ENCODE assay signal across 11 cellular contexts in the genomic region with DNA sequence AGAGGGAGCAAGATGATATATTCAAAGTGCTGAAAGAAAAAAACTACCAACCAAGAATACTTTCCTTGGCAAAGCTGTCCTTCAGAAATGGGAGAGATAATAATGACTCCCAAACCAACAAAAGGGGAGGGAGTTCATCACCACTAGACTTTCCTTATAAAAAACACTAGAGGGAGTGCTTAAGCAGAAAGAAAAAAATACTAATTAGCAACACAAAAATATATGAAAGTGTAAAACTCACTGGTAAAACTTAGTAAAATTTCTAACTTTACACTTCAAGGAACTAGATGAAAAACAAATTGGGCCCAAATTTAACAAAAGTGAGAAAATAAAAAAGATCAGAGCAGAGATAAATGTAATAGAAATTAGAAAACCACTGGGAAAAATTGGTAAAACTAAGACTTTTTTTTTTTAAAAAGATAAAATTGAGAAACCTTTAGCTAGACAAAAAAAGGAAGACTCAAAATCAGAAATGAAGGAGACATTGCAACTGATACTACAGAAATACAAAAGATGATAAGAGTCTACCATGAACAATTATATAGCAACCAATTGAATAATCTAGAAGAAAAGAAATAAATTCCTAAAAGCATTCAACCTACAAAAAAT.
DNase-seq lines count a peak whose midpoint lies in the region; ATAC-seq and TF ChIP-seq lines count a peak whose summit lies in the region.
"Had no signal": no experiment of that assay in that cellular context is flagged by ENCODE, and none has a peak within 500 bp of the region (broad histone marks: within the 10 kb centered on the region; RNA-seq: fewer than 3 reads in every experiment).

No MANE protein-coding gene starts in this region.

- H3K9ac ChIP-seq in mammary epithelial cell (ENCODE audit: insufficient read depth, low read length) (no peak overlapping the region), neural progenitor cell (no peak overlapping the region)

- no peak overlapping the region for H2AFZ ChIP-seq in mammary epithelial cell (ENCODE audit: low read depth, low read length)
- H2AFZ ChIP-seq in neural progenitor cell (replicated peaks): no peak overlapping the region

- H3K27ac ChIP-seq in mammary epithelial cell (ENCODE audit: insufficient read depth, low read depth, low read length): no peak overlapping the region
- no peak overlapping the region for H3K27ac ChIP-seq in neural progenitor cell
- H3K27ac ChIP-seq in suprapubic skin: no peak overlapping the region
- no peak overlapping the region for H3K27ac ChIP-seq in coronary artery

- H3K9me3 Mint-ChIP-seq in neural progenitor cell: no peaks in the 10 kb centered on the region
- H3K9me3 Mint-ChIP-seq: stimulated activated naive CD8-positive, alpha-beta T cell treated with anti-CD3 and anti-CD28 coated beads, Interleukin-15, Interleukin-2, amounts not matched to agents 100 ng/mL and 50 ng/mL, for 24 hours had no signal

- TF ChIP-seq POLR2A in suprapubic skin (IDR thresholded peaks at IDR 0.05): no peak

- TF ChIP-seq EP300 in suprapubic skin (IDR thresholded peaks at IDR 0.05): no peak

- no peaks in the 10 kb centered on the region for H3K79me2 ChIP-seq in mammary epithelial cell (ENCODE audit: insufficient read depth, low read length)
- H3K79me2 ChIP-seq in neural progenitor cell (ENCODE audit: low read depth): no peaks in the 10 kb centered on the region

- no peaks in the 10 kb centered on the region for H3K4me1 Mint-ChIP-seq in neural progenitor cell
- H3K4me1 Mint-ChIP-seq: memory B cell had no signal

- H3K36me3 ChIP-seq in mammary epithelial cell (ENCODE audit: insufficient read depth, low read length) (no peaks in the 10 kb centered on the region), neural progenitor cell (no peaks in the 10 kb centered on the region), suprapubic skin (no peaks in the 10 kb centered on the region)

- DNase-seq in GM12865 (ENCODE audit: low read depth) (no peak), NCI-H2029 (lab: John Stamatoyannopoulos, UW) (peak; percentile 3), mammary epithelial cell (peak; percentile 12), neural progenitor cell (ENCODE audit: low spot score) (no peak), NCI-H187 treated with DMSO at 0.1 percent for 48 hours (lab: John Stamatoyannopoulos, UW) (no peak), suprapubic skin (ENCODE audit: low spot score in 2 of 2) (no peak), coronary artery (ENCODE audit: low spot score) (no peak)
- DNase-seq: activated CD4-positive, alpha-beta memory T cell treated with anti-CD3 and anti-CD28 coated beads for 36 hours had no signal

- no peaks in the 10 kb centered on the region for H3K36me3 Mint-ChIP-seq in neural progenitor cell
- H3K36me3 Mint-ChIP-seq: memory B cell had no signal

- CTCF ChIA-PET in mammary epithelial cell (lab: Charles Lee; ENCODE audit: low non-redundant PET): no interaction called here

- no TSS peak for BruUV-seq in mammary epithelial cell (replicated peaks; lab: Mats Ljungman, UMichigan)

- no peaks in the 10 kb centered on the region for H3F3A ChIP-seq in neural progenitor cell (ENCODE audit: low read depth)

- H3K4me3 Mint-ChIP-seq in neural progenitor cell: no peak overlapping the region
- H3K4me3 Mint-ChIP-seq: activated CD4-positive, alpha-beta memory T cell treated with anti-CD3 and anti-CD28 coated beads for 36 hours; memory B cell; stimulated activated naive CD8-positive, alpha-beta T cell treated with anti-CD3 and anti-CD28 coated beads, Interleukin-15, Interleukin-2, amounts not matched to agents 100 ng/mL and 50 ng/mL, for 24 hours had no signal

- TF ChIP-seq CTCF in GM12865 (IDR thresholded peaks at IDR 0.05; ENCODE audit: insufficient read depth, low read depth, low read length, missing control alignments): peak; percentile 15
- TF ChIP-seq CTCF in mammary epithelial cell (conservative IDR thresholded peaks at IDR 0.05 in 1 of 2, IDR thresholded peaks at IDR 0.05 in 1 of 2; ENCODE audit: extremely low read depth in 1 of 2, insufficient read depth in 1 of 2, low read depth in 1 of 2, low read length in 2 of 2): peak; percentile 23 to 59
- peak; percentile 53 for TF ChIP-seq CTCF in neural progenitor cell (IDR thresholded peaks at IDR 0.05)
- no peak for TF ChIP-seq CTCF in suprapubic skin (IDR thresholded peaks at IDR 0.05)
- no peak for TF ChIP-seq CTCF in coronary artery (IDR thresholded peaks at IDR 0.05)

- H3K4me2 ChIP-seq in mammary epithelial cell (ENCODE audit: insufficient read depth, low read depth, low read length) (no peak overlapping the region), neural progenitor cell (no peak overlapping the region)

- H3K9me3 ChIP-seq in mammary epithelial cell (replicated peaks; ENCODE audit: insufficient read depth, low read length) (no peaks in the 10 kb centered on the region), neural progenitor cell (ENCODE audit: low read depth) (no peaks in the 10 kb centered on the region), suprapubic skin (peaks cover 5% of the 10 kb centered on the region)

- in situ Hi-C loops in mammary epithelial cell (cut with MboI; ENCODE audit: low sequenced_read_pairs in 2 of 2): loop anchor here (25.0 kb wide), 1 partner anchor 224 kb away; no protein-coding TSS in a partner anchor

- H3K4me3 ChIP-seq in GM12865 (ENCODE audit: low read depth, low read length) (no peak overlapping the region), mammary epithelial cell (replicated peaks in 1 of 3; ENCODE audit: insufficient read depth in 1 of 3, low read depth in 2 of 3, low read length in 3 of 3) (no peak overlapping the region), neural progenitor cell (no peak overlapping the region), suprapubic skin (no peak overlapping the region), coronary artery (no peak overlapping the region)

- H4K20me1 ChIP-seq in mammary epithelial cell (ENCODE audit: insufficient read depth, low read length) (no peaks in the 10 kb centered on the region), neural progenitor cell (ENCODE audit: low read depth) (no peaks in the 10 kb centered on the region)

- dilution Hi-C loops in mammary epithelial cell (cut with HindIII; ENCODE audit: low sequenced_read_pairs): no loop called here

- H3K27me3 ChIP-seq in mammary epithelial cell (ENCODE audit: insufficient read depth, low read length) (no peaks in the 10 kb centered on the region), neural progenitor cell (no peaks in the 10 kb centered on the region), suprapubic skin (no peaks in the 10 kb centered on the region)

- intact Hi-C loops in mammary epithelial cell (cut with micrococcal nuclease): loop anchor here (1.0 kb wide), 1 partner anchor 229 kb away; no protein-coding TSS in a partner anchor

- H3K27ac Mint-ChIP-seq in neural progenitor cell: no peak overlapping the region
- H3K27ac Mint-ChIP-seq: activated CD4-positive, alpha-beta memory T cell treated with anti-CD3 and anti-CD28 coated beads for 36 hours; memory B cell; stimulated activated naive CD8-positive, alpha-beta T cell treated with anti-CD3 and anti-CD28 coated beads, Interleukin-15, Interleukin-2, amounts not matched to agents 100 ng/mL and 50 ng/mL, for 24 hours had no signal

- no peak for ATAC-seq in GM18861 (IDR thresholded peaks at IDR 0.05; ENCODE audit: unreplicated experiment)

- no peaks in the 10 kb centered on the region for H3K4me1 ChIP-seq in mammary epithelial cell (ENCODE audit: insufficient read depth, low read length)
- no peaks in the 10 kb centered on the region for H3K4me1 ChIP-seq in neural progenitor cell
- H3K4me1 ChIP-seq in suprapubic skin: no peaks in the 10 kb centered on the region

- peaks cover 2% of the 10 kb centered on the region for H3K27me3 Mint-ChIP-seq in neural progenitor cell (ENCODE audit: insufficient read depth, low read depth)
- H3K27me3 Mint-ChIP-seq: stimulated activated naive CD8-positive, alpha-beta T cell treated with anti-CD3 and anti-CD28 coated beads, Interleukin-15, Interleukin-2, amounts not matched to agents 100 ng/mL and 50 ng/mL, for 24 hours had no signal

Comparison
In these comparisons a context has a peak if more than half of its experiments do, and no peak if none do; other contexts are left out.
1. DNase-seq: peak in NCI-H2029 (single experiment) and mammary epithelial cell (single experiment); none in GM12865 (single experiment), neural progenitor cell (single experiment), NCI-H187 treated with DMSO at 0.1 percent for 48 hours (single experiment), suprapubic skin (0 of 2) and coronary artery (single experiment).
2. CTCF ChIP-seq: peak in GM12865 (single experiment), mammary epithelial cell (2 of 2) and neural progenitor cell (single experiment); none in suprapubic skin (0 of 2) and coronary artery (single experiment).